ENCODE assay signal across 14 cellular contexts in the genomic region with DNA sequence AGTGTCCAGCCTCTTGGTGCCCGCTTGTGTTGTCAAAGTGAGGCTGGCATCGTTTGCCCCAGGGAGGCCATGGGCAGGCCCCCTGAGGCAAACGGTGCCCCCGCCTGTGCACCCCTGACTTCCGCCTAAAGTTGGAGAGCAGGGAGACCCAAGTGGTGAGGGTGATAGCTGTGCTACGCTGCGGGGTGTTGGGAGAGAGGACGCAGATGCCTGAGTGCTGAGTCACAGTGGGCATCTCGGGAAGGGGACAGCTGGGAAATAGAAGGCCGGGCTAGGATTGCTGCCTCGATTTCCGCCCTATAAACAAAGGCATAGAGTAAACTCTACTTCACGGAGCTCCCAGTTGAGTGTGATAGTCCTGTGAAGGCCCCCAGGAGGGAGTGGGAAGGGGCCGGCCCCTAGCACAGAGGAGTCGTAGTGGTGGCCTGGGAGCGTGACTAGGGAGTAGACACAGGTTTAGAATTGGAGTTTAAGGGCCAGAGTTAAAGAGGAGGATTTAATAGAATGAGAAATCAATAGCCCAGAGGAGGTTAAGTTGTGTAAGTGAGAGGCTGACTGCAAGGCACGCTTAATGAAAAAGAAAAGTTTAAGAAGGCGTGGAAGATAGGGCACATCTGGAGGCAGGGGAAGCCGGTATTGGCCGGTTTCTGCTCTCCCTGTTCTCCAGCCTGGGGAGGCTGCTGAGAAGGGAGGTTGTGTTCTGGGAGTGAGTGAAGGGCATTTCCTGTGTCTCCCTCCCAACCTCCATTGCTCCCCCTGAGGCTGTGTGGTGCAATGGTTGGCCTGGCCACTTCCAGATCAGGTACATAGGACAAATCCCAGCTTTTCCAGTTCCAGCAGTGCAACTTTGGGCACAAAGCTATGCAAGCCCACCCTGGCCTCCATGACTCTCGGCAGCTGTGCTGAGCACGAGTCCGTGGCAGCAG. TPM values are rescaled to one million over a fixed set of nuclear protein-coding genes. Genes with fewer than 3 reads are reported as not detected.
A peak's percentile ranks its signal among the peaks of the same experiment; 100 is the strongest.
DNase-seq lines count a peak whose midpoint lies in the region; ATAC-seq, FAIRE-seq and TF ChIP-seq lines count a peak whose summit lies in the region.
"Had no signal": no experiment of that assay in that cellular context is flagged by ENCODE, and none has a peak within 500 bp of the region (broad histone marks: within the 10 kb centered on the region; RNA-seq: fewer than 3 reads in every experiment).

No MANE protein-coding gene starts in this region.

- no peak overlapping the region for H3K9ac ChIP-seq in mesendoderm (ENCODE audit: low read length)

- H3K27ac ChIP-seq in left ventricle myocardium inferior (replicated peaks) (no peak overlapping the region), mesendoderm (ENCODE audit: low read depth, low read length) (no peak overlapping the region)
- H3K27ac ChIP-seq: vagina had no signal

- H3K23ac ChIP-seq in mesendoderm (ENCODE audit: low read length): no peak overlapping the region

- H2AK5ac ChIP-seq in mesendoderm (ENCODE audit: low read length): no peak overlapping the region

- TF ChIP-seq CTCF in left ventricle myocardium inferior (IDR thresholded peaks at IDR 0.05; ENCODE audit: borderline replicate concordance) (no peak), chondrocyte (IDR thresholded peaks at IDR 0.05) (no peak)

- intact Hi-C loops in Right ventricle myocardium inferior (cut with DNase I): no loop called here
- intact Hi-C loops in left ventricle myocardium inferior (cut with micrococcal nuclease): loop anchor here (10.0 kb wide), 1 partner anchor 437 kb away; no protein-coding TSS in a partner anchor

- H3K27me3 Mint-ChIP-seq in chondrocyte (ENCODE audit: low read depth): peaks cover 2% of the 10 kb centered on the region

- no peak overlapping the region for H2BK120ac ChIP-seq in mesendoderm (ENCODE audit: low read depth, low read length)

- peaks cover 16% of the 10 kb centered on the region for H3K4me1 Mint-ChIP-seq in chondrocyte (ENCODE audit: low read depth)

- H3K4ac ChIP-seq in mesendoderm (ENCODE audit: low read depth, low read length): no peak overlapping the region

- no peak overlapping the region for H3K4me2 ChIP-seq in mesendoderm (ENCODE audit: low read length)

- no CpG with 5 or more reads among the region's 23 CpGs for WGBS in mesendoderm (ENCODE audit: extremely low coverage, insufficient coverage, low lambda C conversion rate)

- no peaks in the 10 kb centered on the region for H3K36me3 ChIP-seq in left ventricle myocardium inferior
- H3K36me3 ChIP-seq in mesendoderm (ENCODE audit: control insufficient read depth, insufficient read depth, low read length): no peaks in the 10 kb centered on the region
- H3K36me3 ChIP-seq: vagina had no signal

- H3K79me1 ChIP-seq in mesendoderm (ENCODE audit: low read length): no peaks in the 10 kb centered on the region

- no peak overlapping the region for H3K4me3 Mint-ChIP-seq in chondrocyte (ENCODE audit: unreplicated experiment)
- H3K4me3 Mint-ChIP-seq: activated CD4-positive, alpha-beta memory T cell treated with anti-CD3 and anti-CD28 coated beads, Interleukin-2, amount 10 ng/mL, durations not matched to agents 7 days and 5 days; neural crest cell had no signal

- ATAC-seq in Right ventricle myocardium inferior: peak; percentile 49

- H4K5ac ChIP-seq in mesendoderm (ENCODE audit: low read length): no peak overlapping the region

- H3K27ac Mint-ChIP-seq in chondrocyte (ENCODE audit: unreplicated experiment): peak overlapping the region; percentile 65
- H3K27ac Mint-ChIP-seq: activated CD4-positive, alpha-beta memory T cell treated with anti-CD3 and anti-CD28 coated beads, Interleukin-2, amount 10 ng/mL, durations not matched to agents 7 days and 5 days had no signal

- H3K18ac ChIP-seq in mesendoderm (ENCODE audit: low read length): no peak overlapping the region

- no peak for FAIRE-seq in urothelium cell line (lab: Jason Lieb, UNC)

- no peaks in the 10 kb centered on the region for H3K9me3 Mint-ChIP-seq in chondrocyte (ENCODE audit: low read depth)
- H3K9me3 Mint-ChIP-seq: activated CD4-positive, alpha-beta memory T cell treated with anti-CD3 and anti-CD28 coated beads, Interleukin-2, amount 10 ng/mL, durations not matched to agents 7 days and 5 days; neural crest cell had no signal

- H3K56ac ChIP-seq in mesendoderm (ENCODE audit: low read length): no peak overlapping the region

- H4K8ac ChIP-seq in mesendoderm (ENCODE audit: low read depth, low read length): no peak overlapping the region

- no peak overlapping the region for H2BK15ac ChIP-seq in mesendoderm (replicated peaks; ENCODE audit: low read depth)

- DNase-seq in Right ventricle myocardium inferior (ENCODE audit: missing footprints): no peak
- DNase-seq in left ventricle myocardium inferior: no peak
- peak; percentile 57 for DNase-seq in chondrocyte (ENCODE audit: low spot score)
- peak; percentile 66 for DNase-seq in mesendoderm
- peak; percentile 76 for DNase-seq in urothelium cell line (ENCODE audit: low spot score)
- DNase-seq in NCI-H128 (lab: John Stamatoyannopoulos, UW; ENCODE audit: unreplicated experiment): no peak
- DNase-seq in NCI-H2196 treated with DMSO at 0.1 percent for 48 hours (lab: John Stamatoyannopoulos, UW; ENCODE audit: unreplicated experiment): no peak
- DNase-seq in LoVo (ENCODE audit: low spot score): no peak
- DNase-seq: activated CD4-positive, alpha-beta memory T cell treated with anti-CD3 and anti-CD28 coated beads, Interleukin-2, amount 10 ng/mL, durations not matched to agents 7 days and 5 days; Karpas-422; stimulated activated CD4-positive, alpha-beta T cell treated with anti-CD3 and anti-CD28 coated beads, Interleukin-15, amount 100 ng/mL, for 24 hours had no signal

- no peaks in the 10 kb centered on the region for H3K79me2 ChIP-seq in mesendoderm (ENCODE audit: control insufficient read depth, insufficient read depth, low read length)

- no peak overlapping the region for H2BK5ac ChIP-seq in mesendoderm (ENCODE audit: low read length)

- H3K4me1 ChIP-seq in left ventricle myocardium inferior (peaks cover 14% of the 10 kb centered on the region), mesendoderm (ENCODE audit: control insufficient read depth, low read depth, low read length) (peaks cover 2% of the 10 kb centered on the region)
- H3K4me1 ChIP-seq: vagina had no signal

- no peaks in the 10 kb centered on the region for H3K36me3 Mint-ChIP-seq in chondrocyte (ENCODE audit: low read depth)

- no peaks in the 10 kb centered on the region for H3K9me3 ChIP-seq in left ventricle myocardium inferior (replicated peaks)
- H3K9me3 ChIP-seq: vagina had no signal

- H3K27me3 ChIP-seq in left ventricle myocardium inferior (ENCODE audit: low read depth) (peaks cover 88% of the 10 kb centered on the region), mesendoderm (ENCODE audit: insufficient read depth, low read length, poor library complexity) (no peaks in the 10 kb centered on the region)
- H3K27me3 ChIP-seq: vagina had no signal

- H3K4me3 ChIP-seq in left ventricle myocardium inferior: no peak overlapping the region
- H3K4me3 ChIP-seq in mesendoderm (ENCODE audit: low read length): no peak overlapping the region
- H3K4me3 ChIP-seq: vagina had no signal

RNA-seq across cellular contexts. Expression of a gene that starts 6.1 kb away (rescaled TPM):
- not detected for total RNA-seq in Right ventricle myocardium inferior
- total RNA-seq in left ventricle myocardium inferior: 0.16 TPM
- total RNA-seq in chondrocyte: 0.37 to 0.51 TPM (median 0.49 TPM) in 3 replicates
- polyA plus RNA-seq in mesendoderm (2013, experiment 1 of 2): 1.4 TPM
- 1.6 TPM for polyA plus RNA-seq in mesendoderm (2013, experiment 2 of 2)
- total RNA-seq: activated CD4-positive, alpha-beta memory T cell treated with anti-CD3 and anti-CD28 coated beads, Interleukin-2, amount 10 ng/mL, durations not matched to agents 7 days and 5 days; T-helper 1 cell treated with Interleukin-12 subunit alpha and Interleukin-12 subunit beta and Interleukin-4 antibody, amounts not matched to agents 30 ng/mL and 1 ng/mL, for 36 hours had no signal

Comparison
In these comparisons a context has a peak if more than half of its experiments do, and no peak if none do; other contexts are left out.
1. DNase-seq: peak in chondrocyte (single experiment), mesendoderm (single experiment) and urothelium cell line (single experiment); none in Right ventricle myocardium inferior (single experiment), left ventricle myocardium inferior (single experiment), NCI-H128 (single experiment), NCI-H2196 treated with DMSO at 0.1 percent for 48 hours (single experiment) and LoVo (single experiment).